ENCODE assay signal across 1 cellular context in genomic region chr7:119950390-119951041, GRCh38.
TF ChIP-seq lines count a peak whose summit lies in the region.
"Not testable (repeated sequence)": the region's sequence is repeated elsewhere in the genome, so short reads cannot be mapped to it uniquely, and the experiment has no call there.

No MANE protein-coding gene starts in this region.

TF ChIP-seq in K562, 482 proteins besides CTCF, POLR2A, EP300 and RAD21 (continued from another document):
- TF ChIP-seq, protein P1, sequence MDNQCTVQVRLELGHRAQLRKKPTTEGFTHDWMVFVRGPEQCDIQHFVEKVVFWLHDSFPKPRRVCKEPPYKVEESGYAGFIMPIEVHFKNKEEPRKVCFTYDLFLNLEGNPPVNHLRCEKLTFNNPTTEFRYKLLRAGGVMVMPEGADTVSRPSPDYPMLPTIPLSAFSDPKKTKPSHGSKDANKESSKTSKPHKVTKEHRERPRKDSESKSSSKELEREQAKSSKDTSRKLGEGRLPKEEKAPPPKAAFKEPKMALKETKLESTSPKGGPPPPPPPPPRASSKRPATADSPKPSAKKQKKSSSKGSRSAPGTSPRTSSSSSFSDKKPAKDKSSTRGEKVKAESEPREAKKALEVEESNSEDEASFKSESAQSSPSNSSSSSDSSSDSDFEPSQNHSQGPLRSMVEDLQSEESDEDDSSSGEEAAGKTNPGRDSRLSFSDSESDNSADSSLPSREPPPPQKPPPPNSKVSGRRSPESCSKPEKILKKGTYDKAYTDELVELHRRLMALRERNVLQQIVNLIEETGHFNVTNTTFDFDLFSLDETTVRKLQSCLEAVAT (IDR thresholded peaks at IDR 0.05), result peak; percentile 74 to 88; a peak in 3 of 4 replicates
- peak; percentile 53 for TF ChIP-seq TAF1 (IDR thresholded peaks at IDR 0.05; ENCODE audit: control insufficient read depth, extremely low read depth, insufficient read depth, low read length, severe bottlenecking)
- TF ChIP-seq RBFOX2 (IDR thresholded peaks at IDR 0.05; ENCODE audit: low read depth, low read length), result peak; percentile 62
- peak; percentile 36; the same call in 1 of the 2 replicates for TF ChIP-seq PHF8 (IDR thresholded peaks at IDR 0.05; ENCODE audit: borderline replicate concordance, low read length)
- TF ChIP-seq FOS (IDR thresholded peaks at IDR 0.05; ENCODE audit: extremely low read depth, insufficient read length), result peak; percentile 32
- peak; percentile 70; the same call in 1 of the 2 replicates for TF ChIP-seq MTA3 (IDR thresholded peaks at IDR 0.05; ENCODE audit: borderline replicate concordance)
- peak; percentile 47 for TF ChIP-seq TAF9B (IDR thresholded peaks at IDR 0.05; ENCODE audit: partially characterized antibody)
- not testable (repeated sequence) for TF ChIP-seq ATF1 (CRISPR knock-in tag; IDR thresholded peaks at IDR 0.05)
- TF ChIP-seq ATF1 (tag; IDR thresholded peaks at IDR 0.05), result 0 out of 2 replicates have a peak, but pooled peaks have one; percentile 15
- peak; percentile 66 for TF ChIP-seq POLR2G (IDR thresholded peaks at IDR 0.05; ENCODE audit: low read depth, low read length)
- 0 out of 2 replicates have a peak, but pooled peaks have one; percentile 52 for TF ChIP-seq ZBED1 (IDR thresholded peaks at IDR 0.05)
